Comparison of ENCODE assay signal across 32 cellular contexts in the genomic region with DNA sequence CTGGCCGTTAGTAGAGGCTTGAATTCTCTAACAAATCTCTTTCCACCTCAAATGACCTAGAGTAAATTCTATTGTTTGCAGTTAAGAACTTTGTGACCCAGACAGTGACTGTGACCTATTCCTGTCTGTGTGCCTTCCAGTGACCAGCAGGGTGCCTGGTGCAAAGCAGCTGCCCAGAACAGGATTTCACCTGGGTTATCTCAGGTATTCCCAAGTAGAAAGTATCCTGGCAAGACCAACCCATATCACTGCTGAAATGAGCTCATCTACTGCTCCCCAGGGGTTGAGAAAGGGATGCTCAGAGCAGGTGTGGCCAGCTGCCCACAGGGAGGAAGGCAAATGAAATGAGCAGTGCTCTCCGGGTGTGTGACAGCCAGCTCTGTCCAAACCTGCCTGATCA. TPM values are rescaled to one million over a fixed set of nuclear protein-coding genes. Genes with fewer than 3 reads are reported as not detected.
DNase-seq lines count a peak whose midpoint lies in the region; ATAC-seq and TF ChIP-seq lines count a peak whose summit lies in the region.
"Had no signal": no experiment of that assay in that cellular context is flagged by ENCODE, and none has a peak within 500 bp of the region (broad histone marks: within the 10 kb centered on the region; RNA-seq: fewer than 3 reads in every experiment).

No MANE protein-coding gene starts in this region.

- no peak for ATAC-seq in sciatic nerve
- ATAC-seq: activated CD8-positive, alpha-beta T cell treated with anti-CD3 and anti-CD28 coated beads, Interleukin-2, amount 10 ng/mL, durations not matched to agents 7 days and 5 days; activated naive CD8-positive, alpha-beta T cell treated with anti-CD3 and anti-CD28 coated beads, Interleukin-2, amount 50 U/mL, for 24 hours; heart left ventricle; left cardiac atrium; psoas muscle had no signal

- no peak overlapping the region for H3K4me3 ChIP-seq in right atrium auricular region
- H3K4me3 ChIP-seq: dorsolateral prefrontal cortex, heart left ventricle, psoas muscle, SJSA1, stomach, tibial artery had no signal

- no peaks in the 10 kb centered on the region for H3K4me1 ChIP-seq in right atrium auricular region
- H3K4me1 ChIP-seq: heart left ventricle, psoas muscle, SJSA1, tibial artery had no signal

- DNase-seq in NCI-H526 (lab: John Stamatoyannopoulos, UW) (peak; percentile 1 to 42), NCI-H526 treated with DMSO at 0.1 percent for 48 hours (lab: John Stamatoyannopoulos, UW) (no peak), NCI-H345 (lab: John Stamatoyannopoulos, UW) (peak; percentile 61), epithelial cell of prostate (ENCODE audit: low read depth, low spot score) (peak; percentile 20), right atrium auricular region (ENCODE audit: low spot score) (no peak), sciatic nerve (ENCODE audit: low spot score) (no peak), AG08395 (ENCODE audit: low spot score) (no peak)
- no peak for DNase-seq in activated CD4-positive, alpha-beta T cell treated with anti-CD3 and anti-CD28 coated beads, Interleukin-2, amount 50 U/mL, for 4 hours
- DNase-seq: activated CD4-positive, CD25-positive, alpha-beta regulatory T cell treated with anti-CD3 and anti-CD28 coated beads, Interleukin-2, amount 50 U/mL, for 72 hours; activated CD8-positive, alpha-beta T cell treated with anti-CD3 and anti-CD28 coated beads, Interleukin-2, amount 10 ng/mL, durations not matched to agents 7 days and 5 days; activated gamma-delta T cell treated with Interleukin-2 at 50 U/mL for 16 hours; activated naive CD8-positive, alpha-beta T cell treated with anti-CD3 and anti-CD28 coated beads, Interleukin-2, amount 50 U/mL, for 24 hours; activated T-cell treated with anti-CD3 and anti-CD28 coated beads for 4 hours; DMS79 treated with DMSO at 0.1 percent for 48 hours; dorsolateral prefrontal cortex; H7; heart left ventricle; left cardiac atrium; mesenchymal stem cell; NCI-H1436 treated with DMSO at 0.1 percent for 48 hours; NCI-H446; psoas muscle; stimulated activated CD8-positive, alpha-beta memory T cell treated with anti-CD3 and anti-CD28 coated beads, Interleukin-4, amount 100 ng/mL, for 48 hours; stomach; T-helper 1 cell; tibial artery had no signal

- intact Hi-C loops in sciatic nerve (cut with DNase I) = no loop called here

- no peak for TF ChIP-seq CTCF in right atrium auricular region (IDR thresholded peaks at IDR 0.05)

- H3K36me3 ChIP-seq in right atrium auricular region = no peaks in the 10 kb centered on the region
- H3K36me3 ChIP-seq: heart left ventricle, SJSA1, stomach, tibial artery had no signal

- H3K27me3 ChIP-seq in right atrium auricular region = no peaks in the 10 kb centered on the region
- H3K27me3 ChIP-seq: tibial artery had no signal

- H3K27ac ChIP-seq in epithelial cell of prostate = no peak overlapping the region
- no peak overlapping the region for H3K27ac ChIP-seq in right atrium auricular region
- H3K27ac ChIP-seq: dorsolateral prefrontal cortex, heart left ventricle, HL-60, psoas muscle, SJSA1, stomach, tibial artery had no signal

- no peaks in the 10 kb centered on the region for H3K9me3 ChIP-seq in right atrium auricular region
- H3K9me3 ChIP-seq: heart left ventricle, psoas muscle, SJSA1, stomach, tibial artery had no signal

RNA-seq across cellular contexts. Expression of a gene that starts 2.1 kb away (rescaled TPM):
- total RNA-seq in right atrium auricular region (not detected), sciatic nerve (not detected)
- total RNA-seq: activated CD8-positive, alpha-beta T cell treated with anti-CD3 and anti-CD28 coated beads, Interleukin-2, amount 10 ng/mL, durations not matched to agents 7 days and 5 days; dorsolateral prefrontal cortex; endothelial cell of umbilical vein; H7; heart left ventricle; left cardiac atrium; M059J; psoas muscle; RPMI7951; SJSA1; skeletal muscle tissue had no signal

RNA-seq across cellular contexts. Expression of a gene that starts 17.7 kb away (rescaled TPM):
- total RNA-seq in right atrium auricular region (100 to 1,000 TPM; 155 to 259 TPM), sciatic nerve (146 TPM)

Comparison
In these comparisons a context has a peak if more than half of its experiments do, and no peak if none do; other contexts are left out.
1. DNase-seq: peak in NCI-H526 (2 of 2), NCI-H345 (single experiment) and epithelial cell of prostate (single experiment); none in NCI-H526 treated with DMSO at 0.1 percent for 48 hours (single experiment), right atrium auricular region (single experiment), sciatic nerve (single experiment), AG08395 (single experiment) and activated CD4-positive, alpha-beta T cell treated with anti-CD3 and anti-CD28 coated beads, Interleukin-2, amount 50 U/mL, for 4 hours (0 of 2).